Comparison of ENCODE assay signal across 30 cellular contexts in genomic region chr17:3502466-3502865, GRCh38. TPM values are rescaled to one million over a fixed set of nuclear protein-coding genes. Genes with fewer than 3 reads are reported as not detected.
DNase-seq lines count a peak whose midpoint lies in the region; ATAC-seq and TF ChIP-seq lines count a peak whose summit lies in the region.
"Had no signal": no experiment of that assay in that cellular context is flagged by ENCODE, and none has a peak within 500 bp of the region (broad histone marks: within the 10 kb centered on the region; RNA-seq: fewer than 3 reads in every experiment).

No MANE protein-coding gene starts in this region.

- no peak overlapping the region for H3K4me3 ChIP-seq in PC-3 (ENCODE audit: low read length)
- H3K4me3 ChIP-seq: GM12878, MG63, thoracic aorta, uterus had no signal

- no peaks in the 10 kb centered on the region for H3K27me3 ChIP-seq in PC-3 (ENCODE audit: low read length)
- H3K27me3 ChIP-seq: MG63, uterus had no signal

- H3K27ac ChIP-seq in substantia nigra (ENCODE audit: low read depth, low read length, poor library complexity, severe bottlenecking) (peak overlapping the region; percentile 96), PC-3 (ENCODE audit: low read length) (no peak overlapping the region)
- H3K27ac ChIP-seq: thoracic aorta, uterus had no signal

- peak; percentile 28 for DNase-seq in MV-4-11 (lab: John Stamatoyannopoulos, UW)
- DNase-seq in epidermal melanocyte (ENCODE audit: insufficient read length, low spot score) = peak; percentile 66
- DNase-seq in medulla oblongata (ENCODE audit: extremely low spot score) = peak; percentile 81
- DNase-seq in substantia nigra (lab: John Stamatoyannopoulos, UW) = peak in 38 of 49 donors; percentile 7 to 82 (median 42)
- DNase-seq in PC-3 = no peak
- no peak for DNase-seq in stimulated activated naive CD8-positive, alpha-beta T cell treated with anti-CD3 and anti-CD28 coated beads, Interleukin-15, Interleukin-2, amounts not matched to agents 100 U/mL and 50 U/mL, for 24 hours
- DNase-seq: activated CD4-positive, alpha-beta memory T cell treated with anti-CD3 and anti-CD28 coated beads, Interleukin-2, amount 10 ng/mL, durations not matched to agents 7 days and 5 days; activated CD4-positive, alpha-beta T cell treated with anti-CD3 and anti-CD28 coated beads for 1 hour; activated CD8-positive, alpha-beta memory T cell treated with anti-CD3 and anti-CD28 coated beads, Interleukin-2, amount 50 U/mL, for 48 hours; activated naive CD4-positive, alpha-beta T cell treated with anti-CD3 and anti-CD28 coated beads for 36 hours; CD4-positive, alpha-beta memory T cell; DMS 273 treated with DMSO at 0.1 percent for 48 hours; EL; KG1; MG63; naive B cell; NCI-H1417; NCI-H2029 treated with DMSO at 0.1 percent for 48 hours; NCI-H526; NK-92 treated with Interleukin-12 subunit alpha and Interleukin-12 subunit beta, amount 100 ng/mL, for 24 hours; Right ventricle myocardium superior; stimulated activated naive B cell treated with anti-CD40 and anti-IgM and Interleukin-4, amounts not matched to agents 10 μg/mL and 1 μg/mL and 100 μg/mL, for 72 hours; T-helper 2 cell; uterus had no signal

- no peaks in the 10 kb centered on the region for H3K4me1 ChIP-seq in PC-3 (ENCODE audit: insufficient read depth, low read length)
- H3K4me1 ChIP-seq: uterus had no signal

- no peaks in the 10 kb centered on the region for H3K79me2 ChIP-seq in PC-3 (ENCODE audit: low read length)

- no TSS peak for BruUV-seq in PC-3 (replicated peaks; lab: Mats Ljungman, UMichigan)

- CTCF ChIA-PET in PC-3 (lab: Charles Lee) = no interaction called here

- H3K4me2 ChIP-seq in PC-3 (ENCODE audit: low read length) = no peak overlapping the region

- no peak overlapping the region for H3K9ac ChIP-seq in PC-3 (ENCODE audit: low read length)

- no peaks in the 10 kb centered on the region for H3K9me2 ChIP-seq in PC-3 (replicated peaks; ENCODE audit: low read length)

- no peaks in the 10 kb centered on the region for H4K20me1 ChIP-seq in PC-3 (ENCODE audit: low read length)

- ATAC-seq in HG03439 (IDR thresholded peaks at IDR 0.05; ENCODE audit: unreplicated experiment) (no peak), PC-3 (no peak), GM18502 (IDR thresholded peaks at IDR 0.05; ENCODE audit: poor library complexity, unreplicated experiment) (no peak)
- ATAC-seq in stimulated activated naive CD8-positive, alpha-beta T cell treated with anti-CD3 and anti-CD28 coated beads, Interleukin-15, Interleukin-2, amounts not matched to agents 100 U/mL and 50 U/mL, for 24 hours = no peak
- ATAC-seq: GM12878; stimulated activated naive B cell treated with anti-CD40 and anti-IgM and Interleukin-4, amounts not matched to agents 10 μg/mL and 1 μg/mL and 100 μg/mL, for 72 hours had no signal

- intact Hi-C loops in PC-3 (cut with micrococcal nuclease) = no loop called here

- POLR2A ChIA-PET in PC-3 (lab: Charles Lee; ENCODE audit: unreplicated experiment) = no interaction called here

- H3K36me3 ChIP-seq in PC-3 (ENCODE audit: low read depth, low read length) = no peaks in the 10 kb centered on the region
- H3K36me3 ChIP-seq: MG63, thoracic aorta, uterus had no signal

- H3K9me3 ChIP-seq in PC-3 (ENCODE audit: low read length) = no peaks in the 10 kb centered on the region
- H3K9me3 ChIP-seq: MG63, thoracic aorta, uterus had no signal

- no peak overlapping the region for H2AFZ ChIP-seq in PC-3 (ENCODE audit: low read length)

- H3F3A ChIP-seq in PC-3 (ENCODE audit: low read length, unreplicated experiment) = no peaks in the 10 kb centered on the region

- TF ChIP-seq CTCF in PC-3 (conservative IDR thresholded peaks at IDR 0.05; ENCODE audit: low read depth, low read length) = no peak

RNA-seq across cellular contexts. Expression of gene ASPA, which starts 26.7 kb away (rescaled TPM):
- total RNA-seq in PC-3 (2014; rRNA removed) = not detected in 2 replicates
- total RNA-seq: activated CD4-positive, alpha-beta memory T cell treated with anti-CD3 and anti-CD28 coated beads, Interleukin-2, amount 10 ng/mL, durations not matched to agents 7 days and 5 days; activated T-helper 1 cell treated with anti-CD3 and anti-CD28 coated beads, Interleukin-12 subunit alpha, Interleukin-12 subunit beta, Interleukin-2, Interleukin-4 antibody, amounts not matched to agents 30 ng/mL and 10 ng/mL and 1 ng/mL, durations not matched to agents 14 hours and 24 hours and 36 hours; B cell; CD4-positive, alpha-beta memory T cell; GM12878 had no signal

RNA-seq across cellular contexts. Expression of gene SPATA22, which starts 30.8 kb away (rescaled TPM):
- 1.8 TPM in 1 of 2 replicates, not detected in the other for total RNA-seq in PC-3 (2014; rRNA removed)
- total RNA-seq: activated CD4-positive, alpha-beta memory T cell treated with anti-CD3 and anti-CD28 coated beads, Interleukin-2, amount 10 ng/mL, durations not matched to agents 7 days and 5 days; activated naive CD4-positive, alpha-beta T cell treated with anti-CD3 and anti-CD28 coated beads for 36 hours; activated T-helper 1 cell treated with anti-CD3 and anti-CD28 coated beads, Interleukin-12 subunit alpha, Interleukin-12 subunit beta, Interleukin-2, Interleukin-4 antibody, amounts not matched to agents 30 ng/mL and 10 ng/mL and 1 ng/mL, durations not matched to agents 14 hours and 24 hours and 36 hours; CD4-positive, alpha-beta memory T cell; GM12878; thoracic aorta had no signal

RNA-seq across cellular contexts. Expression of gene TRPV3, which starts 55.1 kb away (rescaled TPM):
- total RNA-seq in PC-3 (2014; rRNA removed) = 3.6 and 4.8 TPM in 2 replicates

Comparison
In these comparisons a context has a peak if more than half of its experiments do, and no peak if none do; other contexts are left out.
1. DNase-seq: peak in MV-4-11 (single experiment), epidermal melanocyte (single experiment), medulla oblongata (single experiment) and substantia nigra (38 of 49); none in PC-3 (single experiment) and stimulated activated naive CD8-positive, alpha-beta T cell treated with anti-CD3 and anti-CD28 coated beads, Interleukin-15, Interleukin-2, amounts not matched to agents 100 U/mL and 50 U/mL, for 24 hours (single experiment).